ENCODE assay signal across 25 cellular contexts in genomic region chr3:195039180-195039843, GRCh38.
DNase-seq lines count a peak whose midpoint lies in the region; ATAC-seq, FAIRE-seq and TF ChIP-seq lines count a peak whose summit lies in the region.
"Had no signal": no experiment of that assay in that cellular context is flagged by ENCODE, and none has a peak within 500 bp of the region (broad histone marks: within the 10 kb centered on the region; RNA-seq: fewer than 3 reads in every experiment).

No MANE protein-coding gene starts in this region.

- H3K79me1 ChIP-seq in mesenchymal stem cell (replicated peaks; ENCODE audit: low read length, poor library complexity, severe bottlenecking): no peaks in the 10 kb centered on the region

- no peak overlapping the region for H3K23ac ChIP-seq in mesenchymal stem cell (ENCODE audit: low read length in 2 of 2)

- DNase-seq in activated CD4-positive, CD25-positive, alpha-beta regulatory T cell treated with anti-CD3 and anti-CD28 coated beads, Interleukin-2, amount 50 U/mL, for 72 hours: peak; percentile 23
- DNase-seq in mucosa of descending colon (peak in 1 of 3 donors; percentile 18), mesenchymal stem cell (no peak), H54 (ENCODE audit: insufficient read length, low spot score) (no peak), RKO (ENCODE audit: low spot score) (no peak)
- DNase-seq in activated T-helper 1 cell treated with anti-CD3 and anti-CD28 coated beads, Interleukin-12 subunit alpha, Interleukin-12 subunit beta, Interleukin-2, Interleukin-4 antibody, amounts not matched to agents 30 ng/mL and 10 ng/mL and 1 ng/mL, durations not matched to agents 14 hours and 24 hours and 36 hours (ENCODE audit: low spot score): no peak
- DNase-seq: ACHN; activated CD4-positive, alpha-beta T cell treated with anti-CD3 and anti-CD28 coated beads, Interleukin-2, amount 50 U/mL, for 4 hours; activated CD8-positive, alpha-beta memory T cell treated with anti-CD3 and anti-CD28 coated beads, Interleukin-2, amount 50 U/mL, for 48 hours; activated effector memory CD4-positive, alpha-beta T cell treated with Interleukin-2 at 50 U/mL for 16 hours; C1 segment of cervical spinal cord; cortex of kidney; GDM1; GM23248; NCI-H2081 treated with DMSO at 0.1 percent for 48 hours; NCI-H69; OCI-M1; SIG-M5; stimulated activated CD4-positive, alpha-beta T cell treated with anti-CD3 and anti-CD28 coated beads, Interleukin-15, amount 100 ng/mL, for 24 hours had no signal

- no peak overlapping the region for H3K9ac ChIP-seq in mesenchymal stem cell (ENCODE audit: low read length)
- H3K9ac ChIP-seq: GM23248, KMS-11 had no signal

- H3K4ac ChIP-seq in mesenchymal stem cell (ENCODE audit: low read depth in 1 of 2, low read length in 2 of 2): no peak overlapping the region

- no peak overlapping the region for H2AFZ ChIP-seq in mesenchymal stem cell (ENCODE audit: low read depth, low read length)
- H2AFZ ChIP-seq: GM23248 had no signal

- H3K27me3 ChIP-seq in mesenchymal stem cell (ENCODE audit: control insufficient read depth in 1 of 2, insufficient read depth in 1 of 2, low read length in 2 of 2): peaks cover 66 to 82% of the 10 kb centered on the region in 2 experiments
- H3K27me3 ChIP-seq: breast epithelium, suprapubic skin, vagina had no signal

- H3K4me1 Mint-ChIP-seq in activated T-helper 1 cell treated with anti-CD3 and anti-CD28 coated beads, Interleukin-12 subunit alpha, Interleukin-12 subunit beta, Interleukin-2, Interleukin-4 antibody, amounts not matched to agents 30 ng/mL and 10 ng/mL and 1 ng/mL, durations not matched to agents 14 hours and 24 hours and 36 hours (ENCODE audit: low read depth): no peaks in the 10 kb centered on the region

- FAIRE-seq in H54 (lab: Jason Lieb, UNC): no peak

- H3K4me3 Mint-ChIP-seq in activated T-helper 1 cell treated with anti-CD3 and anti-CD28 coated beads, Interleukin-12 subunit alpha, Interleukin-12 subunit beta, Interleukin-2, Interleukin-4 antibody, amounts not matched to agents 30 ng/mL and 10 ng/mL and 1 ng/mL, durations not matched to agents 14 hours and 24 hours and 36 hours: no peak overlapping the region

- H4K91ac ChIP-seq in mesenchymal stem cell (ENCODE audit: low read length): no peak overlapping the region

- no peak for ATAC-seq in activated CD4-positive, CD25-positive, alpha-beta regulatory T cell treated with anti-CD3 and anti-CD28 coated beads, Interleukin-2, amount 50 U/mL, for 24 hours
- peak; percentile 70 for ATAC-seq in mucosa of descending colon

- no peak overlapping the region for H2BK12ac ChIP-seq in mesenchymal stem cell (ENCODE audit: low read length in 2 of 2)

- no peak overlapping the region for H2BK15ac ChIP-seq in mesenchymal stem cell (ENCODE audit: low read depth, poor library complexity, severe bottlenecking)

- no peaks in the 10 kb centered on the region for H3K9me3 ChIP-seq in mucosa of descending colon
- H3K9me3 ChIP-seq in mesenchymal stem cell (ENCODE audit: control insufficient read depth, low read length): peaks cover 8% of the 10 kb centered on the region
- H3K9me3 ChIP-seq: breast epithelium, suprapubic skin, vagina had no signal

- no peak overlapping the region for H2BK120ac ChIP-seq in mesenchymal stem cell (ENCODE audit: low read depth, low read length)

- H3K36me3 Mint-ChIP-seq in activated T-helper 1 cell treated with anti-CD3 and anti-CD28 coated beads, Interleukin-12 subunit alpha, Interleukin-12 subunit beta, Interleukin-2, Interleukin-4 antibody, amounts not matched to agents 30 ng/mL and 10 ng/mL and 1 ng/mL, durations not matched to agents 14 hours and 24 hours and 36 hours (ENCODE audit: low read depth): no peaks in the 10 kb centered on the region

- no peak overlapping the region for H3K4me2 ChIP-seq in mesenchymal stem cell (ENCODE audit: low read length, poor library complexity, severe bottlenecking)
- H3K4me2 ChIP-seq: KMS-11 had no signal

- H3K27me3 Mint-ChIP-seq in activated T-helper 1 cell treated with anti-CD3 and anti-CD28 coated beads, Interleukin-12 subunit alpha, Interleukin-12 subunit beta, Interleukin-2, Interleukin-4 antibody, amounts not matched to agents 30 ng/mL and 10 ng/mL and 1 ng/mL, durations not matched to agents 14 hours and 24 hours and 36 hours (ENCODE audit: insufficient read depth): peaks cover 2% of the 10 kb centered on the region

- H2AK5ac ChIP-seq in mesenchymal stem cell (ENCODE audit: low read length, severe bottlenecking): no peak overlapping the region

- H3K4me3 ChIP-seq in mucosa of descending colon (no peak overlapping the region), mesenchymal stem cell (ENCODE audit: insufficient read depth in 1 of 2, low read depth in 1 of 2, low read length in 2 of 2) (no peak overlapping the region)
- H3K4me3 ChIP-seq: breast epithelium, GM23248, suprapubic skin, vagina had no signal

- no peak overlapping the region for H2BK5ac ChIP-seq in mesenchymal stem cell (ENCODE audit: low read depth, low read length, poor library complexity, severe bottlenecking)

- H3K36me3 ChIP-seq in mucosa of descending colon (ENCODE audit: low read depth) (no peaks in the 10 kb centered on the region), mesenchymal stem cell (ENCODE audit: control insufficient read depth in 1 of 2, insufficient read depth in 2 of 2, low read depth in 1 of 2, low read length in 2 of 2) (no peaks in the 10 kb centered on the region)
- H3K36me3 ChIP-seq: breast epithelium, suprapubic skin, vagina had no signal

- no peak overlapping the region for H4K8ac ChIP-seq in mesenchymal stem cell (ENCODE audit: low read length)

- H3K4me1 ChIP-seq in mucosa of descending colon (ENCODE audit: low read depth): no peaks in the 10 kb centered on the region
- peaks cover 17% of the 10 kb centered on the region for H3K4me1 ChIP-seq in mesenchymal stem cell (ENCODE audit: control insufficient read depth, insufficient read depth, low read depth, low read length)
- H3K4me1 ChIP-seq: breast epithelium, vagina had no signal

- TF ChIP-seq CTCF in VCaP (conservative IDR thresholded peaks at IDR 0.05): no peak
- no peak for TF ChIP-seq CTCF in mucosa of descending colon (IDR thresholded peaks at IDR 0.05)

- 82% methylated on average over 7 of the region's 7 CpGs for WGBS in mesenchymal stem cell

- H3K14ac ChIP-seq in mesenchymal stem cell (ENCODE audit: low read length in 2 of 2): no peak overlapping the region

- H3K18ac ChIP-seq in mesenchymal stem cell (ENCODE audit: low read depth in 1 of 2, low read length in 2 of 2): no peak overlapping the region

- TF ChIP-seq POLR2A in H54 (IDR thresholded peaks at IDR 0.05; ENCODE audit: low read depth, low read length): no peak

- peak overlapping the region; percentile 11; the same call in 1 of the 2 replicates for H3K27ac ChIP-seq in VCaP
- no peak overlapping the region for H3K27ac ChIP-seq in mesenchymal stem cell (ENCODE audit: low read length, poor library complexity, severe bottlenecking)
- H3K27ac ChIP-seq: breast epithelium, GM23248, KMS-11, suprapubic skin, vagina had no signal

- no peak overlapping the region for H3K27ac Mint-ChIP-seq in activated T-helper 1 cell treated with anti-CD3 and anti-CD28 coated beads, Interleukin-12 subunit alpha, Interleukin-12 subunit beta, Interleukin-2, Interleukin-4 antibody, amounts not matched to agents 30 ng/mL and 10 ng/mL and 1 ng/mL, durations not matched to agents 14 hours and 24 hours and 36 hours

- H3K9me3 Mint-ChIP-seq in activated T-helper 1 cell treated with anti-CD3 and anti-CD28 coated beads, Interleukin-12 subunit alpha, Interleukin-12 subunit beta, Interleukin-2, Interleukin-4 antibody, amounts not matched to agents 30 ng/mL and 10 ng/mL and 1 ng/mL, durations not matched to agents 14 hours and 24 hours and 36 hours: no peaks in the 10 kb centered on the region

- intact Hi-C loops in mucosa of descending colon (cut with DNase I, micrococcal nuclease): no loop called here
- intact Hi-C loops in activated T-helper 1 cell treated with anti-CD3 and anti-CD28 coated beads, Interleukin-12 subunit alpha, Interleukin-12 subunit beta, Interleukin-2, Interleukin-4 antibody, amounts not matched to agents 30 ng/mL and 10 ng/mL and 1 ng/mL, durations not matched to agents 14 hours and 24 hours and 36 hours (cut with micrococcal nuclease): no loop called here
